ENCODE assay signal across 20 cellular contexts in the genomic region with DNA sequence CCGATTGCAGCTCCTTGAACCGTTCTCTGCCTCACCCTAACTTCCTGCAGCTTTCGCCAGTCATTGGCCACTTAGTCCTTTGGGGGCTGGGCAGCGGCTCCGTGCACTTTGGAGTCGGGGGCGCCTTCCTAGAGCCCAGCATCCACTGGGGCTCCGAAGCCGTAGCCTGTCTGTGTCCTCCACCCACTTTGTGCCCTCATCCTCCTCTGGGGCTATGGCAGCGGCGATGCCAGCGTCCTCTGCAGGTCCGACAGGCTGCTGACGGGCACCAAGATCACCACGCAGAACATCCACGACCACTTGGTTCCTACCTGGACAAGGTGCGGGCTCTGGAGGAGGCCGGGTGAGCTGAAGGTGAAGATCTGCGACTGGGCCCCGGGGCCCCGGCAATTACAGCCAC.
"Had no signal": no experiment of that assay in that cellular context is flagged by ENCODE, and none has a peak within 500 bp of the region (broad histone marks: within the 10 kb centered on the region; RNA-seq: fewer than 3 reads in every experiment).

No MANE protein-coding gene starts in this region.

- H3K9me3 ChIP-seq: lower lobe of right lung, pancreas, testis, tibial artery had no signal

- H3K4me1 Mint-ChIP-seq: naive thymus-derived CD8-positive, alpha-beta T cell; nephron progenitor cell; stimulated activated memory B cell treated with anti-CD40 and anti-IgM and Interleukin-4, amounts not matched to agents 10 μg/mL and 1 μg/mL and 100 μg/mL, for 72 hours had no signal

- H3K4me3 ChIP-seq: dorsolateral prefrontal cortex, left lung, lower lobe of right lung, pancreas, smooth muscle cell, testis, tibial artery had no signal

- H3K36me3 ChIP-seq: left lung, lower lobe of right lung, pancreas, tibial artery had no signal

- H3K4me2 ChIP-seq: smooth muscle cell had no signal

- H3K9me3 Mint-ChIP-seq: type B pancreatic cell had no signal

- H3K27me3 ChIP-seq: dorsolateral prefrontal cortex, left lung, pancreas, testis, tibial artery had no signal

- H3K27ac ChIP-seq: dorsolateral prefrontal cortex, left lung, lower lobe of right lung, pancreas, testis, tibial artery had no signal

- H3K27ac Mint-ChIP-seq: progenitor cell of endocrine pancreas; stimulated activated memory B cell treated with anti-CD40 and anti-IgM and Interleukin-4, amounts not matched to agents 10 μg/mL and 1 μg/mL and 100 μg/mL, for 72 hours; type B pancreatic cell had no signal

- ATAC-seq: left lung; lower lobe of right lung; naive thymus-derived CD8-positive, alpha-beta T cell; pancreas; sciatic nerve; stimulated activated memory B cell treated with anti-CD40 and anti-IgM and Interleukin-4, amounts not matched to agents 10 μg/mL and 1 μg/mL and 100 μg/mL, for 72 hours; stimulated activated naive CD8-positive, alpha-beta T cell treated with anti-CD3 and anti-CD28 coated beads, Interleukin-15, Interleukin-2, amounts not matched to agents 100 U/mL and 50 U/mL, for 24 hours had no signal

- H3K4me3 Mint-ChIP-seq: naive thymus-derived CD8-positive, alpha-beta T cell; nephron progenitor cell; stimulated activated memory B cell treated with anti-CD40 and anti-IgM and Interleukin-4, amounts not matched to agents 10 μg/mL and 1 μg/mL and 100 μg/mL, for 72 hours; type B pancreatic cell had no signal

- H3K27me3 Mint-ChIP-seq: progenitor cell of endocrine pancreas; stimulated activated memory B cell treated with anti-CD40 and anti-IgM and Interleukin-4, amounts not matched to agents 10 μg/mL and 1 μg/mL and 100 μg/mL, for 72 hours; type B pancreatic cell had no signal

- DNase-seq: dorsolateral prefrontal cortex; effector CD4-positive, alpha-beta T cell; lower lobe of right lung; naive thymus-derived CD8-positive, alpha-beta T cell; nephron progenitor cell; occipital lobe; stimulated activated CD4-positive, alpha-beta T cell treated with anti-CD3 and anti-CD28 coated beads, Interleukin-12 subunit alpha, Interleukin-12 subunit beta, amount 100 ng/mL, for 4 hours; stimulated activated CD4-positive, alpha-beta T cell treated with anti-CD3 and anti-CD28 coated beads, Interleukin-1b, Interleukin-23, amount 100 ng/mL, for 48 hours; stimulated activated CD4-positive, alpha-beta T cell treated with anti-CD3 and anti-CD28 coated beads, Interleukin-4, amount 100 ng/mL, for 24 hours; stimulated activated naive CD8-positive, alpha-beta T cell treated with anti-CD3 and anti-CD28 coated beads, Interleukin-15, Interleukin-2, amounts not matched to agents 100 U/mL and 50 U/mL, for 24 hours; substantia nigra; testis; tibial artery had no signal
